Comparison of ENCODE assay signal across 23 cellular contexts in the genomic region with DNA sequence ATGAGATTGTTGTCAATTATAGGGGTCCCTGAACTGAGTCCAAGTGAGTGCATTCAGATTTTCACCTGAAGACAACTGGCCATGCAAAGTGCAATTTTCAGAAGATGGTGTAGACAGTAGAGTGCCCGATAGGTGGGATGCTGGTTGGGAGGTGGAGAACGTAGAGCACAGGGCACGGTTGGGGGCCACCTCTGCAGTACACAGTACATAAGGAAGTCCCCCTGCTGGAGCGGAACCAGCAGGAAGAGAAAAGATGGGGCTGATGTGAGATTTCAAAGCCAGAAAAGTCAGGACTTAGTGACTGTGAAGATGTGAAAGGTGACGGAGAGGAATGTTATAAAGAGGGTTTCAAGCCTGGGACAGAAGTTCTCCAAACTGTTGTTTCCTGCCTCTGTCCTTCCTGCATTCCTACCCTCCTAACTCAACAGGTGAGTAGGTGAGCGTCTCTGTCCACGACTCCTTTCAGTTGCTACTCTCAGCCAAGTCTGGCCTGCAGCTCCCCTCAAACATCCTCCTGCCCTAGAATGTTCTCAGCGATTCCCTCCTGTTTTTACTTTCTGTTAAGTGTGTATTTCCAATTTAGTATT.
"Had no signal": no experiment of that assay in that cellular context is flagged by ENCODE, and none has a peak within 500 bp of the region (broad histone marks: within the 10 kb centered on the region; RNA-seq: fewer than 3 reads in every experiment).

No MANE protein-coding gene starts in this region.

- H3K4me3 Mint-ChIP-seq: activated naive CD4-positive, alpha-beta T cell treated with anti-CD3 and anti-CD28 coated beads, Interleukin-2, amount 50 U/mL, for 24 hours; brain; dendritic cell treated with granulocyte-macrophage colony-stimulating factor and Interleukin-4, amounts not matched to agents 40 ng/mL and 50 ng/mL, for 4 days; stimulated activated naive B cell treated with anti-CD40 and anti-IgM and Interleukin-4, amounts not matched to agents 10 μg/mL and 1 μg/mL and 100 μg/mL, for 72 hours had no signal

- H3K9me3 Mint-ChIP-seq: activated naive CD4-positive, alpha-beta T cell treated with anti-CD3 and anti-CD28 coated beads, Interleukin-2, amount 50 U/mL, for 24 hours; dendritic cell treated with granulocyte-macrophage colony-stimulating factor and Interleukin-4, amounts not matched to agents 40 ng/mL and 50 ng/mL, for 4 days; naive B cell; stimulated activated naive B cell treated with anti-CD40 and anti-IgM and Interleukin-4, amounts not matched to agents 10 μg/mL and 1 μg/mL and 100 μg/mL, for 72 hours had no signal

- H3K27ac Mint-ChIP-seq: activated naive CD4-positive, alpha-beta T cell treated with anti-CD3 and anti-CD28 coated beads, Interleukin-2, amount 50 U/mL, for 24 hours; dendritic cell treated with granulocyte-macrophage colony-stimulating factor and Interleukin-4, amounts not matched to agents 40 ng/mL and 50 ng/mL, for 4 days; naive B cell; stimulated activated naive B cell treated with anti-CD40 and anti-IgM and Interleukin-4, amounts not matched to agents 10 μg/mL and 1 μg/mL and 100 μg/mL, for 72 hours had no signal

- H3K4me3 ChIP-seq: sigmoid colon, smooth muscle cell, vagina had no signal

- H3K4me1 Mint-ChIP-seq: activated naive CD4-positive, alpha-beta T cell treated with anti-CD3 and anti-CD28 coated beads, Interleukin-2, amount 50 U/mL, for 24 hours had no signal

- H3K27ac ChIP-seq: sigmoid colon, vagina had no signal

- H3K27me3 Mint-ChIP-seq: dendritic cell treated with granulocyte-macrophage colony-stimulating factor and Interleukin-4, amounts not matched to agents 40 ng/mL and 50 ng/mL, for 4 days; naive B cell; stimulated activated naive B cell treated with anti-CD40 and anti-IgM and Interleukin-4, amounts not matched to agents 10 μg/mL and 1 μg/mL and 100 μg/mL, for 72 hours had no signal

- ATAC-seq: esophagus mucosa; left colon; stimulated activated naive B cell treated with anti-CD40 and anti-IgM and Interleukin-4, amounts not matched to agents 10 μg/mL and 1 μg/mL and 100 μg/mL, for 72 hours had no signal

- H3K9me3 ChIP-seq: sigmoid colon, vagina had no signal

- H3K36me3 ChIP-seq: sigmoid colon, vagina had no signal

- DNase-seq: activated gamma-delta T cell treated with Interleukin-2 at 50 U/mL for 16 hours; activated T-cell treated with anti-CD3 and anti-CD28 coated beads, Interleukin-2, amount 50 U/mL, for 1 hour; anterior cingulate cortex; caudate nucleus; effector CD8-positive, alpha-beta T cell; hypothalamus; islet precursor cell; left colon; mesenchymal stem cell; naive B cell; retina; sigmoid colon; stimulated activated CD4-positive, alpha-beta T cell treated with anti-CD3 and anti-CD28 coated beads, Interleukin-2, amount 100 ng/mL, for 48 hours; stimulated activated CD8-positive, alpha-beta memory T cell treated with anti-CD3 and anti-CD28 coated beads, Interleukin-4, amount 100 ng/mL, for 48 hours; stimulated activated naive B cell treated with anti-CD40 and anti-IgM and Interleukin-4, amounts not matched to agents 10 μg/mL and 1 μg/mL and 100 μg/mL, for 72 hours; T-helper 9 cell; trophoblast cell had no signal

- H3K36me3 Mint-ChIP-seq: activated naive CD4-positive, alpha-beta T cell treated with anti-CD3 and anti-CD28 coated beads, Interleukin-2, amount 50 U/mL, for 24 hours; naive B cell; stimulated activated naive B cell treated with anti-CD40 and anti-IgM and Interleukin-4, amounts not matched to agents 10 μg/mL and 1 μg/mL and 100 μg/mL, for 72 hours had no signal

- H3K27me3 ChIP-seq: sigmoid colon, vagina had no signal
